ENCODE assay signal across 23 cellular contexts in the genomic region with DNA sequence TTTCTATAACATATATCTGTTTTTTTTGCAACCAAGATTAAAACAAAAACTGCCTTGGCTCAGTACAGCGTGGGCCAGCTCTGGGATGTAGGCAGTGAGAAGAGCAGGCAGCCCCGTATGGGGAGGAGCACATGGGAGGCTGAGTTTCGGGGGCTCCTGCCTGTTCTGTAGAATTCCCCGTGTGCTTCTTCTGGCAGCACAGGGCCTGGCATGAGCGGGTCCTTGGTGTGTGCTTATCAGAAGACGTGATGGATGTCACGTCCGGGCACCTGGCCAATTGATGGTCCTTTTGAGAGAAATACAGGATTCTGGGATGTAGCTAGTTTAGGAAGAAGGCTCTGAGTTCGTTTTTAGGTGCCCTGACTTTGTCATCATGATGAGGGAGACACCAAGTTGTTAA. TPM values are rescaled to one million over a fixed set of nuclear protein-coding genes. Genes with fewer than 3 reads are reported as not detected.
DNase-seq lines count a peak whose midpoint lies in the region; ATAC-seq and TF ChIP-seq lines count a peak whose summit lies in the region.
"Had no signal": no experiment of that assay in that cellular context is flagged by ENCODE, and none has a peak within 500 bp of the region (broad histone marks: within the 10 kb centered on the region; RNA-seq: fewer than 3 reads in every experiment).

No MANE protein-coding gene starts in this region.

- DNase-seq in heart right ventricle (no peak), cardiac septum (ENCODE audit: low spot score) (no peak), esophagus muscularis mucosa (ENCODE audit: extremely low spot score) (no peak), nephron progenitor cell (no peak), thyroid gland (no peak), HUDEP-2 (lab: John Stamatoyannopoulos, UW; ENCODE audit: unreplicated experiment in 76 of 76) (no peak), SIG-M5 (lab: John Stamatoyannopoulos, UW) (no peak)
- DNase-seq: activated CD4-positive, alpha-beta T cell treated with anti-CD3 and anti-CD28 coated beads, Interleukin-2, amount 10 ng/mL, durations not matched to agents 24 days and 14 days; activated naive CD4-positive, alpha-beta T cell treated with Interleukin-2 at 50 U/mL for 16 hours; activated T-cell treated with anti-CD3 and anti-CD28 coated beads, Interleukin-2, amount 50 U/mL, for 24 hours; brain microvascular endothelial cell; DMS53; glutamatergic neuron; IMR-90; NCI-H1417; NCI-H2081; NCI-H774; stimulated activated CD4-positive, alpha-beta T cell treated with anti-CD3 and anti-CD28 coated beads, Interleukin-2, amount 100 ng/mL, for 48 hours; T1000; upper lobe of left lung had no signal

- no peaks in the 10 kb centered on the region for H3K9me3 Mint-ChIP-seq in nephron progenitor cell
- H3K9me3 Mint-ChIP-seq: activated CD4-positive, alpha-beta T cell treated with anti-CD3 and anti-CD28 coated beads, Interleukin-2, amount 10 ng/mL, durations not matched to agents 24 days and 14 days; activated T-cell treated with anti-CD3 and anti-CD28 coated beads, Interleukin-2, amount 50 U/mL, for 24 hours; memory B cell had no signal

- no peak overlapping the region for H3K4me3 ChIP-seq in heart right ventricle
- no peak overlapping the region for H3K4me3 ChIP-seq in esophagus muscularis mucosa
- no peak overlapping the region for H3K4me3 ChIP-seq in thyroid gland (replicated peaks in 1 of 3)
- H3K4me3 ChIP-seq: upper lobe of left lung had no signal

- no peak for TF ChIP-seq EP300 in esophagus muscularis mucosa (IDR thresholded peaks at IDR 0.05)

- peaks cover 0 to 31% (median 0%) of the 10 kb centered on the region in 9 donors for H3K36me3 ChIP-seq in heart right ventricle
- H3K36me3 ChIP-seq in esophagus muscularis mucosa, result peaks cover 12 to 34% (median 19%) of the 10 kb centered on the region in 4 donors
- H3K36me3 ChIP-seq in thyroid gland, result no peaks in the 10 kb centered on the region
- H3K36me3 ChIP-seq: brain microvascular endothelial cell had no signal

- peaks cover 14% of the 10 kb centered on the region for H3K36me3 Mint-ChIP-seq in nephron progenitor cell (ENCODE audit: low read depth)

- H3K27ac ChIP-seq in heart right ventricle (peak overlapping the region in 8 of 10 donors; percentile 11 to 69 (median 42)), esophagus muscularis mucosa (replicated peaks in 1 of 4) (peak overlapping the region; percentile 33 to 77 (median 47)), thyroid gland (peak overlapping the region in 2 of 3 donors; percentile 67 to 74)
- H3K27ac ChIP-seq: brain microvascular endothelial cell, WERI-Rb-1 had no signal

- H3K9me3 ChIP-seq in heart right ventricle, result no peaks in the 10 kb centered on the region
- no peaks in the 10 kb centered on the region for H3K9me3 ChIP-seq in esophagus muscularis mucosa
- no peaks in the 10 kb centered on the region for H3K9me3 ChIP-seq in thyroid gland
- H3K9me3 ChIP-seq: upper lobe of left lung had no signal

- ATAC-seq in heart right ventricle (no peak), HG02840 (IDR thresholded peaks at IDR 0.05; ENCODE audit: low FRiP score, unreplicated experiment) (no peak)

- H3K27me3 ChIP-seq in heart right ventricle (no peaks in the 10 kb centered on the region), esophagus muscularis mucosa (no peaks in the 10 kb centered on the region), thyroid gland (no peaks in the 10 kb centered on the region)
- H3K27me3 ChIP-seq: brain microvascular endothelial cell, upper lobe of left lung had no signal

- H3K4me1 Mint-ChIP-seq in nephron progenitor cell, result peaks cover 63% of the 10 kb centered on the region

- peaks cover 6 to 48% (median 28%) of the 10 kb centered on the region in 9 donors for H3K4me1 ChIP-seq in heart right ventricle
- H3K4me1 ChIP-seq in esophagus muscularis mucosa, result peaks cover 37 to 62% (median 45%) of the 10 kb centered on the region in 4 donors
- peaks cover 31 to 59% of the 10 kb centered on the region in 2 donors for H3K4me1 ChIP-seq in thyroid gland

- no peak overlapping the region for H3K4me3 Mint-ChIP-seq in nephron progenitor cell
- H3K4me3 Mint-ChIP-seq: activated CD4-positive, alpha-beta T cell treated with anti-CD3 and anti-CD28 coated beads, Interleukin-2, amount 10 ng/mL, durations not matched to agents 24 days and 14 days; activated T-cell treated with anti-CD3 and anti-CD28 coated beads, Interleukin-2, amount 50 U/mL, for 24 hours; memory B cell had no signal

- intact Hi-C loops in heart right ventricle (cut with DNase I), result loop anchor here in 8 of 10 donors (5.0 to 10.0 kb wide), 6 partner anchors 40 to 340 kb away; no protein-coding TSS in a partner anchor
- intact Hi-C loops in cardiac septum (cut with DNase I), result loop anchor here (5.0 kb wide), 1 partner anchor 265 kb away; no protein-coding TSS in a partner anchor
- intact Hi-C loops in esophagus muscularis mucosa (cut with DNase I), result loop anchor here (5.0 kb wide), 1 partner anchor 40 kb away; no protein-coding TSS in a partner anchor
- intact Hi-C loops in thyroid gland (cut with DNase I), result loop anchor here (5.0 kb wide), 1 partner anchor 40 kb away; no protein-coding TSS in a partner anchor

- no peaks in the 10 kb centered on the region for H3K27me3 Mint-ChIP-seq in nephron progenitor cell (ENCODE audit: low read depth, poor library complexity)
- H3K27me3 Mint-ChIP-seq: activated CD4-positive, alpha-beta T cell treated with anti-CD3 and anti-CD28 coated beads, Interleukin-2, amount 10 ng/mL, durations not matched to agents 24 days and 14 days; activated T-cell treated with anti-CD3 and anti-CD28 coated beads, Interleukin-2, amount 50 U/mL, for 24 hours; memory B cell had no signal

- TF ChIP-seq CTCF in heart right ventricle (IDR thresholded peaks at IDR 0.05) (no peak), esophagus muscularis mucosa (IDR thresholded peaks at IDR 0.05) (no peak), nephron progenitor cell (IDR thresholded peaks at IDR 0.05) (no peak), thyroid gland (IDR thresholded peaks at IDR 0.05) (no peak)

- peak overlapping the region; percentile 27 for H3K27ac Mint-ChIP-seq in nephron progenitor cell
- H3K27ac Mint-ChIP-seq: activated T-cell treated with anti-CD3 and anti-CD28 coated beads, Interleukin-2, amount 50 U/mL, for 24 hours had no signal

- TF ChIP-seq POLR2A in esophagus muscularis mucosa (IDR thresholded peaks at IDR 0.05; ENCODE audit: low read depth) (no peak), thyroid gland (IDR thresholded peaks at IDR 0.05) (no peak)

- 71 to 78% methylated on average over 9 of the region's 9 CpGs for WGBS in heart right ventricle, 2 donors
- 77% methylated on average over 9 of the region's 9 CpGs for WGBS in esophagus muscularis mucosa
- WGBS in thyroid gland, 2 donors, result 83 to 91% methylated on average over 9 of the region's 9 CpGs

RNA-seq across cellular contexts. Expression of a gene that starts 16.2 kb away (rescaled TPM):
- total RNA-seq in heart right ventricle (10 to 100 TPM; 19.8 to 79.6 (median 32.2) TPM), cardiac septum (19.9 TPM), esophagus muscularis mucosa (100 to 1,000 TPM in 3 of 4 donors, 10 to 100 TPM in 1; 90.1 to 317 (median 165) TPM), thyroid gland (10 to 100 TPM; 42.5 to 75.8 (median 54.3) TPM)
- polyA plus RNA-seq in heart right ventricle, result 10 to 100 TPM; 17.6 to 41.9 TPM
